ENCODE assay signal across 25 cellular contexts in genomic region chr9:35998333-35998732, GRCh38. TPM values are rescaled to one million over a fixed set of nuclear protein-coding genes. Genes with fewer than 3 reads are reported as not detected.
DNase-seq lines count a peak whose midpoint lies in the region; ATAC-seq, FAIRE-seq and TF ChIP-seq lines count a peak whose summit lies in the region.
"Had no signal": no experiment of that assay in that cellular context is flagged by ENCODE, and none has a peak within 500 bp of the region (broad histone marks: within the 10 kb centered on the region; RNA-seq: fewer than 3 reads in every experiment).

No MANE protein-coding gene starts in this region.

- H3K9me3 ChIP-seq in HepG2 (ENCODE audit: low read length), result peaks cover 8% of the 10 kb centered on the region
- no peaks in the 10 kb centered on the region for H3K9me3 ChIP-seq in right lobe of liver
- H3K9me3 ChIP-seq in IMR-90 (ENCODE audit: control insufficient read depth, insufficient read depth, low read length), result peaks cover 5% of the 10 kb centered on the region; the same call in 1 of the 2 replicates
- H3K9me3 ChIP-seq in esophagus muscularis mucosa, result peaks cover 0 to 5% (median 2%) of the 10 kb centered on the region in 4 donors
- H3K9me3 ChIP-seq: BE2C, HAP-1 had no signal

- ATAC-seq in HepG2, result no peak
- no peak for ATAC-seq in right lobe of liver
- ATAC-seq in IMR-90 (ENCODE audit: low read depth), result no peak
- ATAC-seq: A549, GM12878 had no signal

- H3K4ac ChIP-seq in IMR-90 (ENCODE audit: low read depth, low read length), result no peak overlapping the region

- no peak overlapping the region for H3K4me3 ChIP-seq in HepG2 (replicated peaks in 1 of 3; ENCODE audit: insufficient read depth in 1 of 3, low read depth in 2 of 3, low read length in 3 of 3)
- H3K4me3 ChIP-seq in right lobe of liver, result no peak overlapping the region
- no peak overlapping the region for H3K4me3 ChIP-seq in IMR-90 (ENCODE audit: insufficient read depth, low read depth, low read length)
- H3K4me3 ChIP-seq in esophagus muscularis mucosa, result no peak overlapping the region
- H3K4me3 ChIP-seq in dorsolateral prefrontal cortex, result no peak overlapping the region
- H3K4me3 ChIP-seq: A549; BLaER1 treated with 17β-estradiol and CSF1 and Interleukin-3, amounts not matched to agents 10 nM and 100 nM; GM12878; HAP-1 had no signal

- no peak for FAIRE-seq in HepG2 (lab: Jason Lieb, UNC)
- FAIRE-seq: A549, GM12878, GM18507, H54 had no signal

- in situ Hi-C loops in HepG2 (cut with HindIII; ENCODE audit: extremely low pct_ligation_motif_present, low pct_unique_long_range_greater_than_20kb) (no loop called here), IMR-90 (cut with MboI; ENCODE audit: low sequenced_read_pairs) (no loop called here)

- no peak overlapping the region for H2BK20ac ChIP-seq in IMR-90 (ENCODE audit: low read depth, low read length)

- TF ChIP-seq EP300 in HepG2 (IDR thresholded peaks at IDR 0.05; ENCODE audit: low read depth in 2 of 2, low read length in 2 of 2) (no peak), HepG2 (CRISPR knock-in tag; IDR thresholded peaks at IDR 0.05; ENCODE audit: borderline replicate concordance) (no peak), esophagus muscularis mucosa (IDR thresholded peaks at IDR 0.05) (no peak)

- H4K91ac ChIP-seq in IMR-90 (ENCODE audit: insufficient read depth, low read depth, low read length), result no peak overlapping the region

- CTCF ChIA-PET in HepG2 (lab: Yijun Ruan, JAX; ENCODE audit: low intra/inter-chr PET ratio, low total read pairs), result no interaction called here
- CTCF ChIA-PET in IMR-90 (lab: Yijun Ruan, JAX), result no interaction called here

- BruUV-seq in HepG2 (replicated peaks; lab: Mats Ljungman, UMichigan) (no TSS peak), IMR-90 (replicated peaks; lab: Mats Ljungman, UMichigan) (no TSS peak)

- no peak overlapping the region for H3K18ac ChIP-seq in IMR-90 (ENCODE audit: low read depth, low read length)

- no peaks in the 10 kb centered on the region for H3K4me1 ChIP-seq in HepG2 (ENCODE audit: insufficient read depth, low read length)
- H3K4me1 ChIP-seq in right lobe of liver, result no peaks in the 10 kb centered on the region
- H3K4me1 ChIP-seq in IMR-90 (ENCODE audit: control insufficient read depth, insufficient read depth, low read length), result peaks cover 3% of the 10 kb centered on the region
- H3K4me1 ChIP-seq in esophagus muscularis mucosa, result no peaks in the 10 kb centered on the region
- H3K4me1 ChIP-seq: A549, BE2C, HAP-1 had no signal

- H3K36me3 ChIP-seq in HepG2 (replicated peaks in 1 of 2; ENCODE audit: control insufficient read depth in 1 of 2, insufficient read depth in 2 of 2, low read length in 2 of 2), result no peaks in the 10 kb centered on the region
- H3K36me3 ChIP-seq in right lobe of liver, result no peaks in the 10 kb centered on the region
- H3K36me3 ChIP-seq in IMR-90 (ENCODE audit: control insufficient read depth, insufficient read depth, low read length), result no peaks in the 10 kb centered on the region
- no peaks in the 10 kb centered on the region for H3K36me3 ChIP-seq in esophagus muscularis mucosa
- H3K36me3 ChIP-seq: BE2C; BLaER1 treated with 17β-estradiol and CSF1 and Interleukin-3, amounts not matched to agents 10 nM and 100 nM; HAP-1 had no signal

- no peak overlapping the region for H2AK9ac ChIP-seq in IMR-90 (replicated peaks; ENCODE audit: low read depth, low read length, poor library complexity)

- H3K23ac ChIP-seq in IMR-90 (ENCODE audit: low read depth, low read length), result no peak overlapping the region

- H4K20me1 ChIP-seq in HepG2 (ENCODE audit: insufficient read depth, low read length) (no peaks in the 10 kb centered on the region), IMR-90 (ENCODE audit: insufficient read depth, low read length) (no peaks in the 10 kb centered on the region)
- H4K20me1 ChIP-seq: BLaER1 treated with 17β-estradiol and CSF1 and Interleukin-3, amounts not matched to agents 10 nM and 100 nM had no signal

- no peak overlapping the region for H2BK5ac ChIP-seq in IMR-90 (ENCODE audit: low read depth, low read length, poor library complexity, severe bottlenecking)

- TF ChIP-seq POLR2A in HepG2 (IDR thresholded peaks at IDR 0.05; ENCODE audit: insufficient read depth in 1 of 2, low read depth in 2 of 2, low read length in 2 of 2), result no peak
- no peak for TF ChIP-seq POLR2A in right lobe of liver (IDR thresholded peaks at IDR 0.05)
- TF ChIP-seq POLR2A in IMR-90 (IDR thresholded peaks at IDR 0.05; ENCODE audit: low read depth, low read length), result no peak
- TF ChIP-seq POLR2A in esophagus muscularis mucosa (IDR thresholded peaks at IDR 0.05; ENCODE audit: low read depth), result no peak

- no peak overlapping the region for H4K5ac ChIP-seq in IMR-90 (ENCODE audit: low read depth, low read length)

- H2AK5ac ChIP-seq in IMR-90 (ENCODE audit: low read depth, low read length), result no peak overlapping the region

- H2BK15ac ChIP-seq in IMR-90 (ENCODE audit: low read depth, low read length), result no peak overlapping the region

- no peak overlapping the region for H3K56ac ChIP-seq in IMR-90 (ENCODE audit: extremely low read depth, insufficient read depth, low read length)

- no peak overlapping the region for H2AFZ ChIP-seq in HepG2 (ENCODE audit: low read length)
- H2AFZ ChIP-seq in IMR-90 (replicated peaks; ENCODE audit: low read length, poor library complexity), result no peak overlapping the region

- DNase-seq in HepG2 (ENCODE audit: low spot score) (no peak), right lobe of liver (no peak), IMR-90 (no peak), esophagus muscularis mucosa (ENCODE audit: extremely low spot score) (peak; percentile 37), middle frontal gyrus (ENCODE audit: extremely low spot score, low spot score) (no peak), dorsolateral prefrontal cortex (no peak), NCI-H1417 (lab: John Stamatoyannopoulos, UW) (no peak)
- DNase-seq: 8988T; ACHN; AML-193; BE2C; CD4-positive, alpha-beta T cell; CD8-positive, alpha-beta memory T cell; DMS 273 treated with DMSO at 0.1 percent for 48 hours; DMS79; EL; GDM1; GOT3 had no signal

- no peak overlapping the region for H2BK120ac ChIP-seq in IMR-90 (ENCODE audit: low read depth, low read length)

- H3K9ac ChIP-seq in HepG2 (ENCODE audit: insufficient read depth, low read depth, low read length) (no peak overlapping the region), IMR-90 (ENCODE audit: low read depth, low read length) (no peak overlapping the region)
- H3K9ac ChIP-seq: BLaER1 treated with 17β-estradiol and CSF1 and Interleukin-3, amounts not matched to agents 10 nM and 100 nM had no signal

- intact Hi-C loops in HepG2 (cut with micrococcal nuclease; ENCODE audit: unreplicated experiment), result no loop called here
- intact Hi-C loops in right lobe of liver (cut with DNase I), result no loop called here
- intact Hi-C loops in IMR-90 (cut with micrococcal nuclease), result loop anchor here (5.0 kb wide), 1 partner anchor 36 kb away; no protein-coding TSS in a partner anchor
- intact Hi-C loops in esophagus muscularis mucosa (cut with DNase I), result no loop called here
- intact Hi-C loops in dorsolateral prefrontal cortex (cut with DNase I), result no loop called here

- H3K27ac ChIP-seq in HepG2 (ENCODE audit: extremely low read length, insufficient read depth, low read length) (no peak overlapping the region), right lobe of liver (no peak overlapping the region), IMR-90 (ENCODE audit: insufficient read depth, low read length) (no peak overlapping the region), esophagus muscularis mucosa (replicated peaks in 1 of 4) (no peak overlapping the region), dorsolateral prefrontal cortex (no peak overlapping the region)
- H3K27ac ChIP-seq: A549; BLaER1 treated with 17β-estradiol and CSF1 and Interleukin-3, amounts not matched to agents 10 nM and 100 nM had no signal

- no peak overlapping the region for H3K14ac ChIP-seq in IMR-90 (replicated peaks; ENCODE audit: low read depth, low read length)

- H4K8ac ChIP-seq in IMR-90 (ENCODE audit: low read depth in 2 of 2, low read length in 2 of 2), result no peak overlapping the region

- dilution Hi-C loops in IMR-90 (cut with HindIII; ENCODE audit: low sequenced_read_pairs, unreplicated experiment), result no loop called here

- H3K27me3 ChIP-seq in HepG2 (ENCODE audit: control insufficient read depth in 1 of 2, insufficient read depth in 2 of 2, low read length in 2 of 2), result no peaks in the 10 kb centered on the region
- peaks cover 0 to 3% of the 10 kb centered on the region in 2 donors for H3K27me3 ChIP-seq in right lobe of liver
- H3K27me3 ChIP-seq in IMR-90 (ENCODE audit: control insufficient read depth, insufficient read depth, low read length), result peaks cover 2% of the 10 kb centered on the region
- no peaks in the 10 kb centered on the region for H3K27me3 ChIP-seq in esophagus muscularis mucosa
- peaks cover 0 to 17% (median 0%) of the 10 kb centered on the region in 45 donors for H3K27me3 ChIP-seq in dorsolateral prefrontal cortex
- H3K27me3 ChIP-seq: BLaER1 treated with 17β-estradiol and CSF1 and Interleukin-3, amounts not matched to agents 10 nM and 100 nM had no signal

- no peak overlapping the region for H3K4me2 ChIP-seq in HepG2 (ENCODE audit: low read depth, low read length)
- no peak overlapping the region for H3K4me2 ChIP-seq in IMR-90 (ENCODE audit: low read depth, low read length)
- H3K4me2 ChIP-seq: A549; BLaER1 treated with 17β-estradiol and CSF1 and Interleukin-3, amounts not matched to agents 10 nM and 100 nM had no signal

- H3K9me1 ChIP-seq in IMR-90 (ENCODE audit: insufficient read depth, low read length), result no peaks in the 10 kb centered on the region

- H3K79me1 ChIP-seq in IMR-90 (ENCODE audit: low read depth in 1 of 2, low read length in 2 of 2), result no peaks in the 10 kb centered on the region

- no peak for TF ChIP-seq CTCF in HepG2 (CRISPR knock-in tag; IDR thresholded peaks at IDR 0.05)
- no peak for TF ChIP-seq CTCF in right lobe of liver (IDR thresholded peaks at IDR 0.05)
- TF ChIP-seq CTCF in IMR-90 (conservative IDR thresholded peaks at IDR 0.05; ENCODE audit: low read depth, low read length), result no peak
- no peak for TF ChIP-seq CTCF in esophagus muscularis mucosa (IDR thresholded peaks at IDR 0.05)
- no peak for TF ChIP-seq CTCF in dorsolateral prefrontal cortex (IDR thresholded peaks at IDR 0.05 in 54 of 56, conservative IDR thresholded peaks at IDR 0.05 in 2 of 56; ENCODE audit: low read depth in 1 of 56, partially characterized antibody in 56 of 56)

- no peaks in the 10 kb centered on the region for H3K79me2 ChIP-seq in HepG2 (ENCODE audit: insufficient read depth, low read length)

- 22% methylated on average over 1 of the region's 1 CpG for WGBS in HepG2 (ENCODE audit: low lambda C conversion rate)
- WGBS in right lobe of liver (ENCODE audit: insufficient coverage, low coverage, low lambda C conversion rate, missing lambda C conversion rate), result 88% methylated on average over 1 of the region's 1 CpG
- no CpG with 5 or more reads among the region's 1 CpG for WGBS in IMR-90 (ENCODE audit: extremely low coverage in 2 of 2, insufficient read length in 1 of 2), 2 experiments
- 91% methylated on average over 1 of the region's 1 CpG for WGBS in esophagus muscularis mucosa

- no peak for TF ChIP-seq RAD21 in HepG2 (CRISPR knock-in tag; IDR thresholded peaks at IDR 0.05)
- TF ChIP-seq RAD21 in IMR-90 (IDR thresholded peaks at IDR 0.05; ENCODE audit: low read length), result no peak

- POLR2A ChIA-PET in HepG2 (lab: Yijun Ruan, JAX) (no interaction called here), IMR-90 (lab: Charles Lee; ENCODE audit: unreplicated experiment) (no interaction called here)

RNA-seq across cellular contexts. Expression of gene RECK, which starts 38.4 kb away (rescaled TPM):
- total RNA-seq in HepG2 (2016; rRNA removed; fragmentation: Illumina TruSeq; extraction: Trizol), result 2.3 and 3.1 TPM in 2 replicates
- 2.0 and 3.0 TPM in 2 replicates for total RNA-seq in HepG2 (2016; cell fraction: cytosol; rRNA removed; fragmentation: Illumina TruSeq; extraction: Trizol; ENCODE audit: low read depth)
- total RNA-seq in HepG2 (2016; cell fraction: insoluble cytoplasmic fraction; rRNA removed; fragmentation: Illumina TruSeq; extraction: Trizol), result 2.5 and 3.3 TPM in 2 replicates
- total RNA-seq in HepG2 (2016; cell fraction: membrane; rRNA removed; fragmentation: Illumina TruSeq; extraction: Trizol), result 2.6 and 3.6 TPM in 2 replicates
- total RNA-seq in HepG2 (2016; cell fraction: nucleus; rRNA removed; fragmentation: Illumina TruSeq; extraction: Trizol), result 2.1 and 3.0 TPM in 2 replicates
- polyA plus RNA-seq in HepG2 (2011; rRNA removed), result 4.8 and 5.1 TPM in 2 replicates
- polyA plus RNA-seq in HepG2 (2011; cell fraction: cytosol; rRNA removed), result 3.0 and 4.2 TPM in 2 replicates
- 1.7 and 2.0 TPM in 2 replicates for polyA plus RNA-seq in HepG2 (2011; cell fraction: nucleus; rRNA removed)
- 4.0 and 5.9 TPM in 2 replicates for polyA plus RNA-seq in HepG2 (2012)
- 3.6 and 5.0 TPM in 2 replicates for polyA plus RNA-seq in HepG2 (2016; cell fraction: cytosol; fragmentation: Illumina TruSeq; extraction: Trizol; ENCODE audit: low read depth)
- polyA plus RNA-seq in HepG2 (2016; cell fraction: insoluble cytoplasmic fraction; fragmentation: Illumina TruSeq; extraction: Trizol; ENCODE audit: low read depth), result 3.2 and 3.4 TPM in 2 replicates
- 3.2 and 4.2 TPM in 2 replicates for polyA plus RNA-seq in HepG2 (2016; cell fraction: membrane; fragmentation: Illumina TruSeq; extraction: Trizol; ENCODE audit: low read depth)
- polyA plus RNA-seq in HepG2 (2016; cell fraction: nucleus; fragmentation: Illumina TruSeq; extraction: Trizol; ENCODE audit: insufficient read depth, low read depth), result 5.2 and 6.8 TPM in 2 replicates
- polyA minus RNA-seq in HepG2 (2011; rRNA and poly(A)+ RNA removed; ENCODE audit: low replicate concordance), result 1.0 and 3.0 TPM in 2 replicates
- polyA minus RNA-seq in HepG2 (2011; cell fraction: cytosol; rRNA and poly(A)+ RNA removed), result 2.1 and 2.7 TPM in 2 replicates
- 3.0 and 4.0 TPM in 2 replicates for polyA minus RNA-seq in HepG2 (2011; cell fraction: nucleus; rRNA and poly(A)+ RNA removed)
- total RNA-seq in right lobe of liver, result 1 to 10 TPM; 2.0 to 6.2 (median 2.6) TPM
- total RNA-seq in IMR-90 (2012; rRNA removed), result 23.5 and 27.2 TPM in 2 replicates
- polyA plus RNA-seq in IMR-90 (2012; rRNA removed), result 38.5 and 44.0 TPM in 2 replicates
- polyA plus RNA-seq in IMR-90 (2012; cell fraction: cytosol; rRNA removed), result 20.8 and 23.4 TPM in 2 replicates
- 17.3 and 54.7 TPM in 2 replicates for polyA plus RNA-seq in IMR-90 (2012; cell fraction: nucleus; rRNA removed; ENCODE audit: low replicate concordance)
- total RNA-seq in esophagus muscularis mucosa, result 10 to 100 TPM; 16.6 to 24.2 (median 19.0) TPM
- total RNA-seq in dorsolateral prefrontal cortex, result 10 to 100 TPM in 91 of 120 experiments, 1 to 10 TPM in 29; 6.6 to 15.7 (median 11.5) TPM

RNA-seq across cellular contexts. Expression of gene OR2S2, which starts 40.4 kb away (rescaled TPM):
- total RNA-seq in HepG2 (2016; rRNA removed; fragmentation: Illumina TruSeq; extraction: Trizol) (not detected in 2 replicates), right lobe of liver (not detected), IMR-90 (2012; rRNA removed) (0.56 and 0.90 TPM in 2 replicates), esophagus muscularis mucosa (not detected), dorsolateral prefrontal cortex (under 1 TPM in 7 of 120 experiments, not detected in 113; 0.44 to 0.88 (median 0.59) TPM)
- total RNA-seq in HepG2 (2016; cell fraction: cytosol; rRNA removed; fragmentation: Illumina TruSeq; extraction: Trizol; ENCODE audit: low read depth), result not detected in 2 replicates
- total RNA-seq in HepG2 (2016; cell fraction: insoluble cytoplasmic fraction; rRNA removed; fragmentation: Illumina TruSeq; extraction: Trizol), result not detected in 2 replicates
- total RNA-seq in HepG2 (2016; cell fraction: membrane; rRNA removed; fragmentation: Illumina TruSeq; extraction: Trizol), result not detected in 2 replicates
- not detected in 2 replicates for total RNA-seq in HepG2 (2016; cell fraction: nucleus; rRNA removed; fragmentation: Illumina TruSeq; extraction: Trizol)
- polyA plus RNA-seq in HepG2 (2011; rRNA removed) (not detected in 2 replicates), IMR-90 (2012; rRNA removed) (0.20 and 0.46 TPM in 2 replicates)
- polyA plus RNA-seq in HepG2 (2011; cell fraction: cytosol; rRNA removed), result not detected in 2 replicates
- polyA plus RNA-seq in HepG2 (2011; cell fraction: nucleus; rRNA removed), result not detected in 2 replicates
- polyA plus RNA-seq in HepG2 (2012), result not detected in 2 replicates
- polyA plus RNA-seq in HepG2 (2016; cell fraction: cytosol; fragmentation: Illumina TruSeq; extraction: Trizol; ENCODE audit: low read depth), result not detected in 2 replicates
- polyA plus RNA-seq in HepG2 (2016; cell fraction: insoluble cytoplasmic fraction; fragmentation: Illumina TruSeq; extraction: Trizol; ENCODE audit: low read depth), result not detected in 2 replicates
- not detected in 2 replicates for polyA plus RNA-seq in HepG2 (2016; cell fraction: membrane; fragmentation: Illumina TruSeq; extraction: Trizol; ENCODE audit: low read depth)
- not detected in 2 replicates for polyA plus RNA-seq in HepG2 (2016; cell fraction: nucleus; fragmentation: Illumina TruSeq; extraction: Trizol; ENCODE audit: insufficient read depth, low read depth)
- not detected in 2 replicates for polyA minus RNA-seq in HepG2 (2011; rRNA and poly(A)+ RNA removed; ENCODE audit: low replicate concordance)
- polyA minus RNA-seq in HepG2 (2011; cell fraction: cytosol; rRNA and poly(A)+ RNA removed), result not detected in 2 replicates
- polyA minus RNA-seq in HepG2 (2011; cell fraction: nucleus; rRNA and poly(A)+ RNA removed), result not detected in 2 replicates
- 0.32 TPM in 2 replicates for polyA plus RNA-seq in IMR-90 (2012; cell fraction: cytosol; rRNA removed)
- polyA plus RNA-seq in IMR-90 (2012; cell fraction: nucleus; rRNA removed; ENCODE audit: low replicate concordance), result 0.72 and 1.7 TPM in 2 replicates
- total RNA-seq: CD4-positive, alpha-beta T cell; CD8-positive, alpha-beta memory T cell; GM12878 had no signal
- polyA plus RNA-seq: A549; CD14-positive monocyte; CD8-positive, alpha-beta memory T cell; GM12878 had no signal
